Comparison of ENCODE assay signal across 8 cellular contexts in the genomic region with DNA sequence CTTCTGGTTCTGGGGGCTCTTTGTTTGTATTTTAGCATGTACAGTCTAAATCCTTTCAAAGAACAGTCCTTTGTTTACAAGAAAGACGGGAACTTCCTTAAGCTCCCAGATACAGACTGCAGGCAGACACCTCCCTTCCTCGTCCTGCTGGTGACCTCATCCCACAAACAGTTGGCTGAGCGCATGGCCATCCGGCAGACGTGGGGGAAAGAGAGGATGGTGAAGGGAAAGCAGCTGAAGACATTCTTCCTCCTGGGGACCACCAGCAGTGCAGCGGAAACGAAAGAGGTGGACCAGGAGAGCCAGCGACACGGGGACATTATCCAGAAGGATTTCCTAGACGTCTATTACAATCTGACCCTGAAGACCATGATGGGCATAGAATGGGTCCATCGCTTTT. TPM values are rescaled to one million over a fixed set of nuclear protein-coding genes. Genes with fewer than 3 reads are reported as not detected.
DNase-seq lines count a peak whose midpoint lies in the region; ATAC-seq and TF ChIP-seq lines count a peak whose summit lies in the region.

No MANE protein-coding gene starts in this region.

- peaks cover 64% of the 10 kb centered on the region for H3K36me3 Mint-ChIP-seq in Calu3 (ENCODE audit: insufficient read depth, unreplicated experiment)
- no peaks in the 10 kb centered on the region for H3K36me3 Mint-ChIP-seq in CD8-positive, alpha-beta T cell

- no peaks in the 10 kb centered on the region for H3K27me3 ChIP-seq in NT2/D1 (ENCODE audit: insufficient read depth, insufficient read length)
- H3K27me3 ChIP-seq in esophagus muscularis mucosa = no peaks in the 10 kb centered on the region
- H3K27me3 ChIP-seq in spleen (replicated peaks in 1 of 7) = peaks cover 0 to 10% (median 0%) of the 10 kb centered on the region in 7 donors
- no peaks in the 10 kb centered on the region for H3K27me3 ChIP-seq in CD8-positive, alpha-beta T cell (ENCODE audit: insufficient read depth, low read length)

- no peak for TF ChIP-seq CTCF in Calu3 (IDR thresholded peaks at IDR 0.05; ENCODE audit: unreplicated experiment)
- TF ChIP-seq CTCF in esophagus muscularis mucosa (IDR thresholded peaks at IDR 0.05) = no peak
- TF ChIP-seq CTCF in spleen (IDR thresholded peaks at IDR 0.05 in 8 of 11, conservative IDR thresholded peaks at IDR 0.05 in 3 of 11) = no peak
- no peak for TF ChIP-seq CTCF in CD8-positive, alpha-beta T cell (IDR thresholded peaks at IDR 0.05)

- TF ChIP-seq POLR2A in esophagus muscularis mucosa (IDR thresholded peaks at IDR 0.05; ENCODE audit: low read depth) (no peak), spleen (IDR thresholded peaks at IDR 0.05) (no peak)

- intact Hi-C loops in Calu3 (cut with micrococcal nuclease; ENCODE audit: unreplicated experiment) (no loop called here), esophagus muscularis mucosa (cut with DNase I) (no loop called here), spleen (cut with DNase I; ENCODE audit: low total_unique reads) (no loop called here)
- intact Hi-C loops in CD8-positive, alpha-beta T cell (cut with DNase I, micrococcal nuclease) = no loop called here

- peaks cover 25% of the 10 kb centered on the region for H3K36me3 ChIP-seq in NT2/D1 (ENCODE audit: insufficient read depth, insufficient read length, low read length)
- H3K36me3 ChIP-seq in esophagus muscularis mucosa = no peaks in the 10 kb centered on the region
- H3K36me3 ChIP-seq in spleen = no peaks in the 10 kb centered on the region
- no peaks in the 10 kb centered on the region for H3K36me3 ChIP-seq in CD8-positive, alpha-beta T cell (ENCODE audit: insufficient read depth, low read length)

- peak overlapping the region; percentile 79 for H3K4me3 Mint-ChIP-seq in Calu3 (ENCODE audit: low read depth, unreplicated experiment)
- no peak overlapping the region for H3K4me3 Mint-ChIP-seq in CD8-positive, alpha-beta T cell

- no peak overlapping the region for H3K9ac ChIP-seq in NT2/D1 (ENCODE audit: insufficient read length, low read depth)

- WGBS in esophagus muscularis mucosa = 15% methylated on average over 11 of the region's 11 CpGs
- WGBS in spleen, 5 donors = 20 to 24% (median 22%) methylated on average over 11 of the region's 11 CpGs

- DNase-seq in Calu3 = peak; percentile 53
- DNase-seq in NT2/D1 (ENCODE audit: low read depth, low spot score) = peak; percentile 72
- no peak for DNase-seq in esophagus muscularis mucosa (ENCODE audit: extremely low spot score)
- peak; percentile 83 for DNase-seq in non-pigmented ciliary epithelial cell (ENCODE audit: low read depth)
- no peak for DNase-seq in spleen
- DNase-seq in CD8-positive, alpha-beta T cell = no peak

- no TSS peak for BruUV-seq in Calu3 (replicated peaks; lab: Mats Ljungman, UMichigan)

- H3K4me1 Mint-ChIP-seq in Calu3 (ENCODE audit: low read depth, unreplicated experiment) = peaks cover 45% of the 10 kb centered on the region
- H3K4me1 Mint-ChIP-seq in CD8-positive, alpha-beta T cell (ENCODE audit: low read depth) = no peaks in the 10 kb centered on the region

- H3K27ac ChIP-seq in esophagus muscularis mucosa (replicated peaks in 1 of 4) (peak overlapping the region; percentile 44 to 67 (median 55)), spleen (no peak overlapping the region)
- no peak overlapping the region for H3K27ac ChIP-seq in CD8-positive, alpha-beta T cell (ENCODE audit: low read depth, low read length)

- ATAC-seq in HG03457 (IDR thresholded peaks at IDR 0.05; ENCODE audit: unreplicated experiment) (no peak), GM18873 (IDR thresholded peaks at IDR 0.05; ENCODE audit: low FRiP score, unreplicated experiment) (no peak)
- ATAC-seq in CD8-positive, alpha-beta T cell = no peak

- H3K4me3 ChIP-seq in NT2/D1 (ENCODE audit: insufficient read length, low read depth) (no peak overlapping the region), esophagus muscularis mucosa (peak overlapping the region; percentile 1 to 36 (median 30)), spleen (no peak overlapping the region)
- no peak overlapping the region for H3K4me3 ChIP-seq in CD8-positive, alpha-beta T cell (ENCODE audit: low read depth, low read length)

- POLR2A ChIA-PET in CD8-positive, alpha-beta T cell (lab: Charles Lee) = no interaction called here

- no peaks in the 10 kb centered on the region for H3K9me3 Mint-ChIP-seq in Calu3 (ENCODE audit: low read depth, unreplicated experiment)
- H3K9me3 Mint-ChIP-seq in CD8-positive, alpha-beta T cell = no peaks in the 10 kb centered on the region

- peak overlapping the region; percentile 72 for H3K27ac Mint-ChIP-seq in Calu3 (ENCODE audit: unreplicated experiment)
- no peak overlapping the region for H3K27ac Mint-ChIP-seq in CD8-positive, alpha-beta T cell

- no peaks in the 10 kb centered on the region for H3K27me3 Mint-ChIP-seq in Calu3 (ENCODE audit: unreplicated experiment)
- peaks cover 8% of the 10 kb centered on the region for H3K27me3 Mint-ChIP-seq in CD8-positive, alpha-beta T cell (ENCODE audit: low read depth)

- no peak for TF ChIP-seq EP300 in esophagus muscularis mucosa (IDR thresholded peaks at IDR 0.05)

- H3K4me1 ChIP-seq in NT2/D1 (ENCODE audit: insufficient read depth, insufficient read length) (peaks cover 6% of the 10 kb centered on the region), esophagus muscularis mucosa (peaks cover 14 to 19% (median 16%) of the 10 kb centered on the region in 4 donors), spleen (peaks cover 0 to 7% (median 0%) of the 10 kb centered on the region in 6 donors)
- H3K4me1 ChIP-seq in CD8-positive, alpha-beta T cell (ENCODE audit: insufficient read depth, low read length) = no peaks in the 10 kb centered on the region

- CTCF ChIA-PET in Calu3 (lab: Charles Lee) = interaction anchor here (0.5 to 1.6 kb wide), 3 partner anchors 8 to 57 kb away, joined by 3 to 6 read pairs (median 5); no protein-coding TSS in a partner anchor
- CTCF ChIA-PET in CD8-positive, alpha-beta T cell (lab: Charles Lee) = interaction anchor here (0.6 kb wide), 1 partner anchor 266 kb away, joined by 3 read pairs; no protein-coding TSS in a partner anchor

- H3K9me3 ChIP-seq in NT2/D1 (ENCODE audit: insufficient read depth, low read length) = no peaks in the 10 kb centered on the region
- no peaks in the 10 kb centered on the region for H3K9me3 ChIP-seq in esophagus muscularis mucosa
- no peaks in the 10 kb centered on the region for H3K9me3 ChIP-seq in spleen
- no peaks in the 10 kb centered on the region for H3K9me3 ChIP-seq in CD8-positive, alpha-beta T cell (ENCODE audit: low read length)

RNA-seq across cellular contexts. Expression of gene B3GALT5, which starts 47.9 kb away (rescaled TPM):
- total RNA-seq in Calu3 (2022) (40.8 and 48.2 TPM in 2 replicates), esophagus muscularis mucosa (1 to 10 TPM in 1 of 4 donors, under 1 TPM in 3; under 0.01 to 1.2 (median 0.74) TPM), spleen (under 1 TPM in 6 of 7 donors, not detected in 1; 0.05 to 0.34 (median 0.19) TPM)
- polyA plus RNA-seq in spleen = under 1 TPM; 0.02 to 0.03 (median 0.02) TPM
- total RNA-seq in CD8-positive, alpha-beta T cell = not detected

Comparison
In these comparisons a context has a peak if more than half of its experiments do, and no peak if none do; other contexts are left out.
1. DNase-seq: peak in Calu3 (single experiment), NT2/D1 (single experiment) and non-pigmented ciliary epithelial cell (single experiment); none in esophagus muscularis mucosa (single experiment), spleen (single experiment) and CD8-positive, alpha-beta T cell (0 of 7).
2. H3K4me3 ChIP-seq: peak in esophagus muscularis mucosa (4 of 4); none in NT2/D1 (single experiment), spleen (0 of 8) and CD8-positive, alpha-beta T cell (single experiment).
3. H3K27ac ChIP-seq: peak in esophagus muscularis mucosa (4 of 4); none in spleen (0 of 8) and CD8-positive, alpha-beta T cell (single experiment).
4. RNA of gene B3GALT5, which starts 47.9 kb away (total RNA-seq): 40.8 to 48.2 TPM in Calu3; under 0.01 to 1.2 TPM in esophagus muscularis mucosa, 0.05 to 0.34 TPM in spleen and not detected in CD8-positive, alpha-beta T cell; every median in the first group is over 10 times any median in the second.